Comparison of ENCODE assay signal across 34 cellular contexts in the genomic region with DNA sequence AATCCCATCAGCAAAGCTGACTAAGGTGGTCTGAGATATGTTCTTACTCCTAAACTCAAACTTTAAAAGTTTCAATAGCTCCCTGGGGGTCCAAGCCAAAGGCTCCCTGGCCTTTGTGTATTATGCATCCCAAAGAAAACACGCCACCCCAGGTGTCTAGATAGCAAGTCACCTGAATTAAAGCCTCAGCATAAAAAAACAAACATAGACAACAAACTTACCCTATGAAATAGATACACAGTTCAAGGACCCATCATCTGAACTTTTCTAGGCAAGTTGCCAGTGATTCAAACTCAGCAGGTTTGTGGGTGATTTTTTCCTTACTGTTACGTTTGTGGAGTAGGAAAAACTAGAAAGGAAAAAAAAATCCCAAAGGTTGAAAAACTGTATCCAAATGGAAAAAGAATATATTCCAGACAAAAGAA. TPM values are rescaled to one million over a fixed set of nuclear protein-coding genes. Genes with fewer than 3 reads are reported as not detected.
DNase-seq lines count a peak whose midpoint lies in the region; ATAC-seq, FAIRE-seq and TF ChIP-seq lines count a peak whose summit lies in the region.
"Had no signal": no experiment of that assay in that cellular context is flagged by ENCODE, and none has a peak within 500 bp of the region (broad histone marks: within the 10 kb centered on the region; RNA-seq: fewer than 3 reads in every experiment).

No MANE protein-coding gene starts in this region.

- H3K27ac ChIP-seq in SK-N-SH (ENCODE audit: low read depth in 2 of 2, low read length in 1 of 2): peak overlapping the region; percentile 60 to 84; a peak in 2 of 4 replicates
- H3K27ac ChIP-seq in K562 (ENCODE audit: extremely low read depth, low read depth, low read length): peak overlapping the region; percentile 78; the same call in 1 of the 3 replicates
- H3K27ac ChIP-seq in liver (ENCODE audit: low read depth in 1 of 2, low read length in 2 of 2): peak overlapping the region; percentile 9 to 59
- H3K27ac ChIP-seq in smooth muscle cell (ENCODE audit: low read depth): peak overlapping the region; percentile 84
- H3K27ac ChIP-seq: 22Rv1, esophagus muscularis mucosa, foreskin keratinocyte, heart left ventricle, HL-60, lower lobe of right lung, Peyer's patch had no signal

- BruUV-seq in K562 (replicated peaks; lab: Mats Ljungman, UMichigan): no TSS peak

- DNase-seq in SK-N-SH: no peak
- peak in 1 of 4 experiments; percentile 41 for DNase-seq in K562 (ENCODE audit: extremely low read depth in 1 of 4, low spot score in 3 of 4)
- DNase-seq in smooth muscle cell (lab: John Stamatoyannopoulos, UW; ENCODE audit: unreplicated experiment): no peak
- no peak for DNase-seq in DMS53 (lab: John Stamatoyannopoulos, UW)
- DNase-seq in activated T-cell treated with anti-CD3 and anti-CD28 coated beads for 4 hours: no peak
- no peak for DNase-seq in SIG-M5 (lab: John Stamatoyannopoulos, UW)
- DNase-seq: activated CD8-positive, alpha-beta memory T cell treated with anti-CD3 and anti-CD28 coated beads for 24 hours; activated effector memory CD4-positive, alpha-beta T cell treated with Interleukin-2 at 50 U/mL for 16 hours; anterior cingulate cortex; Calu3; DND-41; foreskin keratinocyte; GF-D8; heart left ventricle; Kasumi-1; lower lobe of right lung; mucosa of descending colon; natural killer cell; NCI-H1436 treated with DMSO at 0.1 percent for 48 hours; NCI-H748 treated with DMSO at 0.1 percent for 48 hours; retina; SHP77 treated with DMSO at 0.1 percent for 48 hours; stimulated activated naive CD8-positive, alpha-beta T cell treated with anti-CD3 and anti-CD28 coated beads, Interleukin-15, Interleukin-2, amounts not matched to agents 100 U/mL and 50 U/mL, for 24 hours; SW 1271; testis had no signal

- H2AFZ ChIP-seq in SK-N-SH (ENCODE audit: low read depth) (no peak overlapping the region), K562 (ENCODE audit: low read depth, low read length) (no peak overlapping the region), smooth muscle cell (ENCODE audit: low read depth) (no peak overlapping the region)

- H3K27me3 ChIP-seq in SK-N-SH (ENCODE audit: insufficient read depth) (no peaks in the 10 kb centered on the region), K562 (ENCODE audit: control insufficient read depth in 2 of 2, insufficient read depth in 2 of 2, low read length in 2 of 2) (no peaks in the 10 kb centered on the region), liver (ENCODE audit: control insufficient read depth in 4 of 4, insufficient read depth in 4 of 4, low read length in 3 of 4) (no peaks in the 10 kb centered on the region), smooth muscle cell (ENCODE audit: low read depth) (no peaks in the 10 kb centered on the region)
- H3K27me3 ChIP-seq: esophagus muscularis mucosa, foreskin keratinocyte, heart left ventricle, Peyer's patch, testis had no signal

- H3K9me1 ChIP-seq in K562 (ENCODE audit: control insufficient read depth, insufficient read depth, low read length): no peaks in the 10 kb centered on the region

- 81% methylated on average over 2 of the region's 2 CpGs for WGBS in SK-N-SH (ENCODE audit: low lambda C conversion rate)
- WGBS in K562 (ENCODE audit: insufficient coverage, low coverage, missing lambda C conversion rate): 43% methylated on average over 2 of the region's 2 CpGs
- 35% methylated on average over 2 of the region's 2 CpGs for WGBS in liver
- 90% methylated on average over 2 of the region's 2 CpGs for WGBS in smooth muscle cell (ENCODE audit: low lambda C conversion rate)

- peak; percentile 64 for FAIRE-seq in K562 (lab: Jason Lieb, UNC)

- ATAC-seq in SK-N-SH treated with all-trans-retinoic acid at 6 μM for 48 hours (no peak), K562 (no peak)
- ATAC-seq: foreskin keratinocyte; heart left ventricle; lower lobe of right lung; mucosa of descending colon; natural killer cell; stimulated activated naive CD8-positive, alpha-beta T cell treated with anti-CD3 and anti-CD28 coated beads, Interleukin-15, Interleukin-2, amounts not matched to agents 100 U/mL and 50 U/mL, for 24 hours had no signal

- H3K4me1 ChIP-seq in SK-N-SH (ENCODE audit: control insufficient read depth in 1 of 2, insufficient read depth in 2 of 2, low read depth in 1 of 2, low read length in 1 of 2) (peaks cover 18 to 41% of the 10 kb centered on the region in 2 experiments), K562 (replicated peaks in 1 of 2; ENCODE audit: control insufficient read depth in 2 of 2, insufficient read depth in 2 of 2, low read length in 2 of 2) (peaks cover 34 to 51% of the 10 kb centered on the region in 2 experiments), liver (ENCODE audit: control insufficient read depth in 4 of 4, insufficient read depth in 4 of 4, low read length in 3 of 4) (peaks cover 4 to 31% (median 19%) of the 10 kb centered on the region in 4 donors), smooth muscle cell (ENCODE audit: low read depth) (peaks cover 25% of the 10 kb centered on the region)
- H3K4me1 ChIP-seq: Peyer's patch had no signal

- TF ChIP-seq CTCF in SK-N-SH (IDR thresholded peaks at IDR 0.05): no peak
- no peak for TF ChIP-seq CTCF in K562 (IDR thresholded peaks at IDR 0.05 in 2 of 3, conservative IDR thresholded peaks at IDR 0.05 in 1 of 3; ENCODE audit: insufficient read depth in 2 of 3, low read depth in 1 of 3, low read length in 3 of 3)
- no peak for TF ChIP-seq CTCF in liver (IDR thresholded peaks at IDR 0.05; ENCODE audit: low read depth, low read length, missing input control)
- TF ChIP-seq CTCF in smooth muscle cell (IDR thresholded peaks at IDR 0.05; ENCODE audit: borderline replicate concordance, insufficient read depth, poor library complexity, severe bottlenecking): no peak

- CTCF ChIA-PET in SK-N-SH (lab: Yijun Ruan, JAX): interaction anchor here (0.8 to 5.1 kb wide), 5 partner anchors 9 to 256 kb away, joined by 3 to 44 read pairs (median 7); no protein-coding TSS in a partner anchor
- CTCF ChIA-PET in K562 (lab: Yijun Ruan, JAX; ENCODE audit: low intra/inter-chr PET ratio): no interaction called here

- H3K9me3 ChIP-seq in SK-N-SH (no peaks in the 10 kb centered on the region), K562 (replicated peaks; ENCODE audit: control insufficient read depth, insufficient read depth, low read depth, low read length) (no peaks in the 10 kb centered on the region), liver (ENCODE audit: control insufficient read depth in 4 of 4, low read length in 3 of 4) (no peaks in the 10 kb centered on the region), smooth muscle cell (replicated peaks; ENCODE audit: low read depth) (no peaks in the 10 kb centered on the region)
- H3K9me3 ChIP-seq: esophagus muscularis mucosa, heart left ventricle, lower lobe of right lung, mucosa of descending colon, Peyer's patch, testis had no signal

- no peak overlapping the region for H3K4me3 ChIP-seq in SK-N-SH (ENCODE audit: low read depth in 2 of 2, low read length in 1 of 2)
- no peak overlapping the region for H3K4me3 ChIP-seq in K562
- no peak overlapping the region for H3K4me3 ChIP-seq in liver (ENCODE audit: low read depth in 1 of 3, low read length in 3 of 3)
- H3K4me3 ChIP-seq in smooth muscle cell: no peak overlapping the region
- H3K4me3 ChIP-seq: esophagus muscularis mucosa, heart left ventricle, lower lobe of right lung, mucosa of descending colon, Peyer's patch, skin epidermis, testis had no signal

- H4K20me1 ChIP-seq in SK-N-SH (ENCODE audit: insufficient read depth) (no peaks in the 10 kb centered on the region), K562 (replicated peaks; ENCODE audit: control insufficient read depth, insufficient read depth, low read length) (no peaks in the 10 kb centered on the region), smooth muscle cell (ENCODE audit: low read depth) (peaks cover 10% of the 10 kb centered on the region)

- no peak for TF ChIP-seq RAD21 in SK-N-SH (IDR thresholded peaks at IDR 0.05; ENCODE audit: low read length)
- TF ChIP-seq RAD21 in K562 (CRISPR knock-in tag; conservative IDR thresholded peaks at IDR 0.05 in 1 of 2, IDR thresholded peaks at IDR 0.05 in 1 of 2): no peak
- TF ChIP-seq RAD21 in liver (IDR thresholded peaks at IDR 0.05): peak; percentile 14 to 25

- peaks cover 3 to 40% of the 10 kb centered on the region in 2 experiments for H3K36me3 ChIP-seq in SK-N-SH (replicated peaks in 1 of 2; ENCODE audit: control insufficient read depth in 1 of 2, insufficient read depth in 2 of 2, low read length in 1 of 2)
- H3K36me3 ChIP-seq in K562 (ENCODE audit: control insufficient read depth, insufficient read depth, low read length): peaks cover 54% of the 10 kb centered on the region
- peaks cover 0 to 3% (median 1%) of the 10 kb centered on the region in 4 donors for H3K36me3 ChIP-seq in liver (ENCODE audit: control insufficient read depth in 4 of 4, insufficient read depth in 3 of 4, low read depth in 1 of 4, low read length in 3 of 4)
- H3K36me3 ChIP-seq in smooth muscle cell (ENCODE audit: low read depth): no peaks in the 10 kb centered on the region

- H3F3A ChIP-seq in SK-N-SH (replicated peaks; ENCODE audit: insufficient read depth) (peaks cover 30% of the 10 kb centered on the region), smooth muscle cell (ENCODE audit: low read depth) (no peaks in the 10 kb centered on the region)

- H3K9me2 ChIP-seq in SK-N-SH: no peaks in the 10 kb centered on the region

- H3K79me2 ChIP-seq in SK-N-SH (ENCODE audit: insufficient read depth) (no peaks in the 10 kb centered on the region), K562 (ENCODE audit: control insufficient read depth, insufficient read depth, low read length) (no peaks in the 10 kb centered on the region), smooth muscle cell (ENCODE audit: low read depth) (no peaks in the 10 kb centered on the region)

- TF ChIP-seq POLR2A in K562 (conservative IDR thresholded peaks at IDR 0.05): no peak

- H3K9ac ChIP-seq in SK-N-SH: no peak overlapping the region
- H3K9ac ChIP-seq in K562 (ENCODE audit: insufficient read depth in 1 of 2, low read depth in 2 of 2, low read length in 2 of 2): no peak overlapping the region
- peak overlapping the region in 1 of 2 donors; percentile 43 for H3K9ac ChIP-seq in liver (ENCODE audit: low read depth in 1 of 2, low read length in 2 of 2)
- no peak overlapping the region for H3K9ac ChIP-seq in smooth muscle cell (ENCODE audit: low read depth)

- POLR2A ChIA-PET in SK-N-SH (lab: Yijun Ruan, JAX) (no interaction called here), K562 (lab: Yijun Ruan, JAX) (interaction anchor here (1.0 to 2.1 kb wide), 6 partner anchors 9 to 74 kb away, joined by 3 to 8 read pairs (median 4); no protein-coding TSS in a partner anchor)

- intact Hi-C loops in K562 (cut with micrococcal nuclease): loop anchor here (5.0 kb wide), 1 partner anchor 80 kb away; the partner anchor contains the start of gene CMTM4

- no peak overlapping the region for H3K4me2 ChIP-seq in SK-N-SH
- no peak overlapping the region for H3K4me2 ChIP-seq in K562 (ENCODE audit: insufficient read depth, low read length)
- no peak overlapping the region for H3K4me2 ChIP-seq in smooth muscle cell

- in situ Hi-C loops in K562 (cut with MboI): no loop called here

- TF ChIP-seq EP300 in SK-N-SH (IDR thresholded peaks at IDR 0.05; ENCODE audit: borderline replicate concordance in 1 of 2, low read depth in 1 of 2, low read length in 1 of 2): no peak
- no peak for TF ChIP-seq EP300 in K562 (IDR thresholded peaks at IDR 0.05; ENCODE audit: low read length)

RNA-seq across cellular contexts. Expression of gene CMTM3, which starts 12.5 kb away (rescaled TPM):
- polyA plus RNA-seq in SK-N-SH (2012; rRNA removed) (64.2 and 69.4 TPM in 2 replicates), K562 (2011; rRNA removed) (24.5 and 24.7 TPM in 2 replicates), K562 (2014; fragmentation: Illumina TruSeq; extraction: Trizol) (29.1 and 29.8 TPM in 2 replicates), K562 (2014; fragmentation: Nextera tagmentation; extraction: Ambion mirVana) (1 to 10 TPM; 4.6 to 8.3 TPM), K562 (2014; rRNA removed) (28.2 and 29.9 TPM in 2 replicates), liver (1 to 10 TPM; 1.6 to 6.5 TPM), smooth muscle cell (57.3 and 57.8 TPM in 2 replicates)
- 51.4 and 73.9 TPM in 2 replicates for polyA plus RNA-seq in SK-N-SH (2012; cell fraction: cytosol; rRNA removed)
- polyA plus RNA-seq in SK-N-SH (2012; cell fraction: nucleus; rRNA removed): 44.1 and 60.0 TPM in 2 replicates
- 14.6 and 32.5 TPM in 2 replicates for total RNA-seq in K562 (2011; cell fraction: chromatin; rRNA removed; ENCODE audit: low replicate concordance)
- total RNA-seq in K562 (2011; cell fraction: nucleolus; rRNA removed): 29.5 and 37.2 TPM in 2 replicates
- total RNA-seq in K562 (2011; cell fraction: nucleoplasm; rRNA removed): 28.2 and 47.6 TPM in 2 replicates
- total RNA-seq in K562 (2014; rRNA removed) (12.9 and 18.3 TPM in 2 replicates), K562 (2014; rRNA removed; fragmentation: Illumina TruSeq; extraction: Trizol) (13.1 and 13.4 TPM in 2 replicates), K562 (2015; rRNA removed; fragmentation: Illumina TruSeq; extraction: Trizol) (15.8 and 17.5 TPM in 2 replicates), K562 (2021) (33.4 and 34.5 TPM in 2 replicates), liver (10 to 100 TPM in 1 of 2 donors, 1 to 10 TPM in 1; 2.7 to 12.2 TPM), smooth muscle cell (21.8 and 36.6 TPM in 2 replicates)
- 26.9 and 52.8 TPM in 2 replicates for polyA plus RNA-seq in K562 (2011; cell fraction: cytosol; rRNA removed)
- 16.3 and 19.8 TPM in 2 replicates for polyA plus RNA-seq in K562 (2011; cell fraction: nucleus; rRNA removed)
- 27.1 and 39.9 TPM in 2 replicates for polyA plus RNA-seq in K562 (2012)
- polyA minus RNA-seq in K562 (2011; rRNA and poly(A)+ RNA removed): 8.2 and 14.0 TPM in 2 replicates
- polyA minus RNA-seq in K562 (2011; cell fraction: cytosol; rRNA and poly(A)+ RNA removed): 10.8 and 12.8 TPM in 2 replicates
- 6.7 and 7.3 TPM in 2 replicates for polyA minus RNA-seq in K562 (2011; cell fraction: nucleus; rRNA and poly(A)+ RNA removed)

RNA-seq across cellular contexts. Expression of gene CMTM2, which starts 37.8 kb away (rescaled TPM):
- polyA plus RNA-seq in SK-N-SH (2012; rRNA removed): not detected in 2 replicates
- 0.07 TPM in 1 of 2 replicates, not detected in the other for polyA plus RNA-seq in SK-N-SH (2012; cell fraction: cytosol; rRNA removed)
- polyA plus RNA-seq in SK-N-SH (2012; cell fraction: nucleus; rRNA removed): 0.39 and 0.46 TPM in 2 replicates
- total RNA-seq in K562 (2011; cell fraction: chromatin; rRNA removed; ENCODE audit: low replicate concordance): not detected in 2 replicates
- total RNA-seq in K562 (2011; cell fraction: nucleolus; rRNA removed): 0.39 TPM in 1 of 2 replicates, not detected in the other
- not detected in 2 replicates for total RNA-seq in K562 (2011; cell fraction: nucleoplasm; rRNA removed)
- not detected in 2 replicates for total RNA-seq in K562 (2014; rRNA removed)
- total RNA-seq in K562 (2014; rRNA removed; fragmentation: Illumina TruSeq; extraction: Trizol): not detected in 2 replicates
- not detected in 2 replicates for total RNA-seq in K562 (2015; rRNA removed; fragmentation: Illumina TruSeq; extraction: Trizol)
- not detected in 2 replicates for total RNA-seq in K562 (2021)
- not detected in 2 replicates for polyA plus RNA-seq in K562 (2011; rRNA removed)
- 0.31 TPM in 1 of 2 replicates, not detected in the other for polyA plus RNA-seq in K562 (2011; cell fraction: cytosol; rRNA removed)
- polyA plus RNA-seq in K562 (2011; cell fraction: nucleus; rRNA removed): 0.11 TPM in 1 of 2 replicates, not detected in the other
- 0.17 TPM in 1 of 2 replicates, not detected in the other for polyA plus RNA-seq in K562 (2012)
- polyA plus RNA-seq in K562 (2014; fragmentation: Illumina TruSeq; extraction: Trizol): not detected in 2 replicates
- polyA plus RNA-seq in K562 (2014; fragmentation: Nextera tagmentation; extraction: Ambion mirVana): not detected
- not detected in 2 replicates for polyA plus RNA-seq in K562 (2014; rRNA removed)
- polyA minus RNA-seq in K562 (2011; rRNA and poly(A)+ RNA removed): not detected in 2 replicates
- not detected in 2 replicates for polyA minus RNA-seq in K562 (2011; cell fraction: cytosol; rRNA and poly(A)+ RNA removed)
- not detected in 2 replicates for polyA minus RNA-seq in K562 (2011; cell fraction: nucleus; rRNA and poly(A)+ RNA removed)
- 1 to 10 TPM in 1 of 2 donors, under 1 TPM in 1; 0.50 to 1.1 TPM for total RNA-seq in liver
- polyA plus RNA-seq in liver: under 1 TPM; 0.57 to 0.67 TPM
- total RNA-seq in smooth muscle cell: not detected in 2 replicates
- 0.60 TPM in 1 of 2 replicates, not detected in the other for polyA plus RNA-seq in smooth muscle cell
- total RNA-seq: foreskin keratinocyte, osteoblast, Peyer's patch, ureter had no signal
- polyA plus RNA-seq: foreskin keratinocyte, heart left ventricle had no signal

RNA-seq across cellular contexts. Expression of gene CMTM1, which starts 50.8 kb away (rescaled TPM):
- 3.1 and 3.7 TPM in 2 replicates for polyA plus RNA-seq in SK-N-SH (2012; rRNA removed)
- 1.0 and 2.3 TPM in 2 replicates for polyA plus RNA-seq in SK-N-SH (2012; cell fraction: cytosol; rRNA removed)
- 3.1 and 3.2 TPM in 2 replicates for polyA plus RNA-seq in SK-N-SH (2012; cell fraction: nucleus; rRNA removed)
- total RNA-seq in K562 (2011; cell fraction: chromatin; rRNA removed; ENCODE audit: low replicate concordance): 1.5 and 1.6 TPM in 2 replicates
- 2.0 and 3.3 TPM in 2 replicates for total RNA-seq in K562 (2011; cell fraction: nucleolus; rRNA removed)
- 1.9 and 2.7 TPM in 2 replicates for total RNA-seq in K562 (2011; cell fraction: nucleoplasm; rRNA removed)
- 1.1 and 1.9 TPM in 2 replicates for total RNA-seq in K562 (2014; rRNA removed)
- total RNA-seq in K562 (2014; rRNA removed; fragmentation: Illumina TruSeq; extraction: Trizol): 0.22 and 0.40 TPM in 2 replicates
- total RNA-seq in K562 (2015; rRNA removed; fragmentation: Illumina TruSeq; extraction: Trizol): 2.3 and 2.6 TPM in 2 replicates
- 2.4 and 2.7 TPM in 2 replicates for total RNA-seq in K562 (2021)
- 0.92 and 1.2 TPM in 2 replicates for polyA plus RNA-seq in K562 (2011; rRNA removed)
- 0.86 and 2.9 TPM in 2 replicates for polyA plus RNA-seq in K562 (2011; cell fraction: cytosol; rRNA removed)
- polyA plus RNA-seq in K562 (2011; cell fraction: nucleus; rRNA removed): 1.2 and 3.4 TPM in 2 replicates
- polyA plus RNA-seq in K562 (2012): 3.1 and 3.8 TPM in 2 replicates
- polyA plus RNA-seq in K562 (2014; fragmentation: Illumina TruSeq; extraction: Trizol): 0.25 and 0.93 TPM in 2 replicates
- polyA plus RNA-seq in K562 (2014; fragmentation: Nextera tagmentation; extraction: Ambion mirVana): not detected
- 0.30 and 0.51 TPM in 2 replicates for polyA plus RNA-seq in K562 (2014; rRNA removed)
- polyA minus RNA-seq in K562 (2011; rRNA and poly(A)+ RNA removed): 0.30 and 0.77 TPM in 2 replicates
- 2.7 TPM in 1 of 2 replicates, not detected in the other for polyA minus RNA-seq in K562 (2011; cell fraction: cytosol; rRNA and poly(A)+ RNA removed)
- 1.00 and 2.4 TPM in 2 replicates for polyA minus RNA-seq in K562 (2011; cell fraction: nucleus; rRNA and poly(A)+ RNA removed)
- total RNA-seq in liver: under 1 TPM; 0.33 to 0.84 TPM
- under 1 TPM; 0.32 to 0.64 TPM for polyA plus RNA-seq in liver
- 0.27 and 2.6 TPM in 2 replicates for total RNA-seq in smooth muscle cell
- polyA plus RNA-seq in smooth muscle cell: 2.5 and 2.6 TPM in 2 replicates

Comparison
In these comparisons a context has a peak if more than half of its experiments do, and no peak if none do; other contexts are left out.
1. H3K27ac ChIP-seq: peak in every context shown above with its lines; median percentile 84 in smooth muscle cell; 78 in K562; 72 in SK-N-SH; 34 in liver.
2. Of the 27 proteins assayed by ChIP-seq in both K562 and SK-N-SH: peak only in K562: NFIC; only in SK-N-SH: none; in both: none; in neither: 26.